Comparison of ENCODE assay signal across 17 cellular contexts in genomic region chr15:35723120-35723707, GRCh38.
DNase-seq lines count a peak whose midpoint lies in the region; ATAC-seq and TF ChIP-seq lines count a peak whose summit lies in the region.
"Had no signal": no experiment of that assay in that cellular context is flagged by ENCODE, and none has a peak within 500 bp of the region (broad histone marks: within the 10 kb centered on the region; RNA-seq: fewer than 3 reads in every experiment).

No MANE protein-coding gene starts in this region.

- no peak overlapping the region for H3K4me2 ChIP-seq in parathyroid adenoma (ENCODE audit: low read length)

- H3K9me3 Mint-ChIP-seq in HFFc6 (no peaks in the 10 kb centered on the region), chondrocyte (ENCODE audit: low read depth) (no peaks in the 10 kb centered on the region)
- H3K9me3 Mint-ChIP-seq: IgD-negative memory B cell had no signal

- TF ChIP-seq POLR2A in uterus (IDR thresholded peaks at IDR 0.05): no peak

- H3K9ac ChIP-seq in SK-N-MC (ENCODE audit: insufficient read length): no peak overlapping the region
- no peak overlapping the region for H3K9ac ChIP-seq in parathyroid adenoma

- no peaks in the 10 kb centered on the region for H3K36me3 ChIP-seq in SK-N-MC (ENCODE audit: insufficient read depth, low read length)
- no peaks in the 10 kb centered on the region for H3K36me3 ChIP-seq in parathyroid adenoma (ENCODE audit: control insufficient read depth, insufficient read depth, low read length)
- H3K36me3 ChIP-seq in uterus: no peaks in the 10 kb centered on the region
- H3K36me3 ChIP-seq: HAP-1 had no signal

- peaks cover 3% of the 10 kb centered on the region; the same call in 1 of the 2 replicates for H3K27me3 Mint-ChIP-seq in HFFc6 (ENCODE audit: insufficient read depth)
- H3K27me3 Mint-ChIP-seq in chondrocyte (ENCODE audit: low read depth): no peaks in the 10 kb centered on the region
- H3K27me3 Mint-ChIP-seq: B cell had no signal

- ATAC-seq in HG03442 (IDR thresholded peaks at IDR 0.05; ENCODE audit: unreplicated experiment): no peak
- ATAC-seq: GM12878 had no signal

- TF ChIP-seq CTCF in HFFc6 (IDR thresholded peaks at IDR 0.05): no peak
- no peak for TF ChIP-seq CTCF in chondrocyte (IDR thresholded peaks at IDR 0.05)
- TF ChIP-seq CTCF in parathyroid adenoma (IDR thresholded peaks at IDR 0.05): no peak
- TF ChIP-seq CTCF in uterus (IDR thresholded peaks at IDR 0.05): no peak

- H3K4me3 ChIP-seq in SK-N-MC (no peak overlapping the region), parathyroid adenoma (ENCODE audit: low read depth, low read length) (no peak overlapping the region), uterus (no peak overlapping the region)
- H3K4me3 ChIP-seq: GM12878, HAP-1 had no signal

- H3K27me3 ChIP-seq in parathyroid adenoma (ENCODE audit: control insufficient read depth, insufficient read depth, low read length): no peaks in the 10 kb centered on the region
- H3K27me3 ChIP-seq in uterus: no peaks in the 10 kb centered on the region

- H2AFZ ChIP-seq in parathyroid adenoma: peak overlapping the region; percentile 38

- H3K9me3 ChIP-seq in SK-N-MC (ENCODE audit: low read depth, low read length) (no peaks in the 10 kb centered on the region), parathyroid adenoma (ENCODE audit: control insufficient read depth, low read length) (no peaks in the 10 kb centered on the region), uterus (no peaks in the 10 kb centered on the region)
- H3K9me3 ChIP-seq: HAP-1 had no signal

- intact Hi-C loops in uterus (cut with DNase I; ENCODE audit: low total_unique reads): no loop called here

- H3K4me1 Mint-ChIP-seq in HFFc6 (ENCODE audit: low read depth) (peaks cover 68% of the 10 kb centered on the region), chondrocyte (ENCODE audit: low read depth) (peaks cover 42% of the 10 kb centered on the region)
- H3K4me1 Mint-ChIP-seq: B cell, IgD-negative memory B cell had no signal

- no peak for DNase-seq in HFFc6
- DNase-seq in SK-N-MC (ENCODE audit: low read depth, low spot score): no peak
- DNase-seq in chondrocyte (ENCODE audit: low spot score): no peak
- DNase-seq in SW 1271 (lab: John Stamatoyannopoulos, UW): no peak
- DNase-seq in epidermal melanocyte (ENCODE audit: insufficient read length, low spot score): no peak
- no peak for DNase-seq in uterus
- DNase-seq: C1 segment of cervical spinal cord; Calu3; CD4-positive, alpha-beta T cell; DMS 273 treated with DMSO at 0.1 percent for 48 hours had no signal

- H3K36me3 Mint-ChIP-seq in HFFc6 (ENCODE audit: low read depth) (peaks cover 8% of the 10 kb centered on the region; the same call in 1 of the 2 replicates), chondrocyte (ENCODE audit: low read depth) (peaks cover 4% of the 10 kb centered on the region)
- H3K36me3 Mint-ChIP-seq: IgD-negative memory B cell had no signal

- no peaks in the 10 kb centered on the region for H3K79me2 ChIP-seq in parathyroid adenoma

- peak overlapping the region; percentile 26; the same call in 1 of the 2 replicates for H3K27ac Mint-ChIP-seq in HFFc6
- peak overlapping the region; percentile 80 for H3K27ac Mint-ChIP-seq in chondrocyte (ENCODE audit: unreplicated experiment)
- H3K27ac Mint-ChIP-seq: B cell; CD4-positive, alpha-beta T cell; IgD-negative memory B cell had no signal

- H3K27ac ChIP-seq in SK-N-MC: peak overlapping the region; percentile 40; the same call in 1 of the 2 replicates
- no peak overlapping the region for H3K27ac ChIP-seq in parathyroid adenoma
- H3K27ac ChIP-seq in uterus: no peak overlapping the region
- H3K27ac ChIP-seq: HL-60 had no signal

- H3K4me1 ChIP-seq in parathyroid adenoma (peaks cover 6% of the 10 kb centered on the region), uterus (no peaks in the 10 kb centered on the region)
- H3K4me1 ChIP-seq: HAP-1 had no signal

- H3K4me3 Mint-ChIP-seq in HFFc6 (no peak overlapping the region; the same call in 1 of the 2 replicates), chondrocyte (ENCODE audit: unreplicated experiment) (no peak overlapping the region)
- H3K4me3 Mint-ChIP-seq: B cell; CD4-positive, alpha-beta T cell; IgD-negative memory B cell had no signal
